Comparison of ENCODE assay signal across 9 cellular contexts in the genomic region with DNA sequence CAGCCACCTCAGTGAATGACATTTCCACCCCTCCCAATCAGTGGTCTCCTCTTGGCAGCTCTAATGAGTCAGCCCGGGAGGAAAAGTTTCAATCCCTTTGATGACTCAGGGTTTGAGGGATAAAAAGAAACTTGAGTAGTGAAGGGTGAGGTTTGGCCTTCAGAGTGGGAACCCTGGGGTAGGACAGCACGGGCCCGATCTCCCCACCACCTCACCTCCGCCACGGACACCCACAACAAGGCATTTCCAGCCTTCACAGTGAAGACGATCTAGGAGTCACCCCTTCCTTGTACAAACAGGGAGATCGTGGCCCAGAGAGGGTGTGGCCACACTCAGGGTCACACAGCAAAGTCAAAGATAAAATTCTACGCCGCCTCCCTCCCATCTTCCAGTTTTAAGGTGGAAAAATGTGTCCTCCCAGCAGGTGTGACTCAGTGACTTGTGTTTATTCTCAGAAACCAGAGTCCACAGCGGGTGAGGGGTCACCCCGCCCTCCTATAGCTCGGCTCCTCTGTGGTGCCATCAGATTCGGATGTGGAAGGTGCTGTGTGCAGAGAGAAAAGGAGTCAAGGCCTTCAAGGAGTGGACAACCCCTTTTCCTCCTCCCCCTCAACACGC. TPM values are rescaled to one million over a fixed set of nuclear protein-coding genes. Genes with fewer than 3 reads are reported as not detected.
A peak's percentile ranks its signal among the peaks of the same experiment; 100 is the strongest.
DNase-seq lines count a peak whose midpoint lies in the region; ATAC-seq and TF ChIP-seq lines count a peak whose summit lies in the region.
"Had no signal": no experiment of that assay in that cellular context is flagged by ENCODE, and none has a peak within 500 bp of the region (broad histone marks: within the 10 kb centered on the region; RNA-seq: fewer than 3 reads in every experiment).

No MANE protein-coding gene starts in this region.

- no peaks in the 10 kb centered on the region for H3K9me2 ChIP-seq in HCT116 (ENCODE audit: insufficient read depth)

- peak; percentile 95 for DNase-seq in HCT116 (ENCODE audit: low read depth, low spot score)
- DNase-seq in SJSA1 (ENCODE audit: low read depth in 1 of 2, low spot score in 2 of 2) = peak in 1 of 2 experiments; percentile 61
- DNase-seq in stimulated activated CD4-positive, alpha-beta T cell treated with anti-CD3 and anti-CD28 coated beads, Interleukin-2, amount 100 ng/mL, for 48 hours = peak; percentile 29 to 34
- DNase-seq in NK-92 treated with Interleukin-12 subunit alpha and Interleukin-12 subunit beta, amount 100 ng/mL, for 24 hours (lab: John Stamatoyannopoulos, UW) = no peak
- DNase-seq in NCI-H2227 treated with DMSO at 0.1 percent for 48 hours (lab: John Stamatoyannopoulos, UW) = no peak
- DNase-seq: KBM-7 had no signal

- H3K36me3 ChIP-seq in HCT116 (ENCODE audit: control insufficient read depth in 1 of 2, insufficient read depth in 2 of 2, low read length in 2 of 2) (0 out of 4 replicates have a peak, but pooled peaks cover 0 to 2% of the 10 kb centered on the region in 2 experiments), SJSA1 (no peaks in the 10 kb centered on the region)

- no peak overlapping the region for H2AFZ ChIP-seq in HCT116 (ENCODE audit: low read depth, low read length, poor library complexity, severe bottlenecking)

- intact Hi-C loops in HCT116 (cut with micrococcal nuclease) = loop anchor here (2.0 kb wide), 1 partner anchor 50 kb away; a partner anchor contains a TSS
- intact Hi-C loops in dendritic cell treated with granulocyte-macrophage colony-stimulating factor and Interleukin-4, amounts not matched to agents 40 ng/mL and 50 ng/mL, for 4 days (cut with micrococcal nuclease) = no loop called here

- RAD21 ChIA-PET in HCT116 (lab: Charles Lee; ENCODE audit: low non-redundant PET in 1 of 2, low total read pairs in 2 of 2, uncharacterized antibody in 2 of 2, unreplicated experiment in 2 of 2) = interaction anchor here in 1 of 2 experiments (0.9 kb wide), 1 partner anchor 17 kb away, joined by 7 read pairs; a partner anchor contains a TSS

- H3K4me3 ChIP-seq in HCT116 (replicated peaks in 1 of 2; ENCODE audit: low read depth in 1 of 2, low read length in 2 of 2) (peak overlapping the region; percentile 16 to 44), SJSA1 (no peak overlapping the region)

- no peaks in the 10 kb centered on the region for H3K79me2 ChIP-seq in HCT116 (ENCODE audit: insufficient read depth, low read length)

- peak overlapping the region; percentile 20 for H3K27ac Mint-ChIP-seq in dendritic cell treated with granulocyte-macrophage colony-stimulating factor and Interleukin-4, amounts not matched to agents 40 ng/mL and 50 ng/mL, for 4 days

- no peak; the same call in 1 of the 2 replicates for TF ChIP-seq RAD21 in HCT116 (IDR thresholded peaks at IDR 0.05; ENCODE audit: low read depth)

- peaks cover 49% of the 10 kb centered on the region for H3K4me1 Mint-ChIP-seq in dendritic cell treated with granulocyte-macrophage colony-stimulating factor and Interleukin-4, amounts not matched to agents 40 ng/mL and 50 ng/mL, for 4 days (ENCODE audit: low read depth)

- H3K4me1 ChIP-seq in HCT116 (ENCODE audit: control insufficient read depth in 1 of 2, insufficient read depth in 2 of 2, low read length in 2 of 2) (peaks cover 45 to 59% of the 10 kb centered on the region in 2 experiments), SJSA1 (replicated peaks) (peaks cover 17% of the 10 kb centered on the region)

- H3K9me3 ChIP-seq in HCT116 (ENCODE audit: control insufficient read depth in 1 of 2, insufficient read depth in 1 of 2, low read depth in 1 of 2, low read length in 2 of 2) = no peaks in the 10 kb centered on the region
- H3K9me3 ChIP-seq in SJSA1 (replicated peaks) = no peaks in the 10 kb centered on the region

- CTCF ChIA-PET in HCT116 (lab: Charles Lee) = interaction anchor here (1.2 to 1.8 kb wide), 2 partner anchors 21 to 50 kb away, joined by 3 to 7 read pairs; no protein-coding TSS in a partner anchor

- H3K9me3 Mint-ChIP-seq in dendritic cell treated with granulocyte-macrophage colony-stimulating factor and Interleukin-4, amounts not matched to agents 40 ng/mL and 50 ng/mL, for 4 days = no peaks in the 10 kb centered on the region

- no peak overlapping the region for H3K4me3 Mint-ChIP-seq in dendritic cell treated with granulocyte-macrophage colony-stimulating factor and Interleukin-4, amounts not matched to agents 40 ng/mL and 50 ng/mL, for 4 days

- no peaks in the 10 kb centered on the region for H3K27me3 Mint-ChIP-seq in dendritic cell treated with granulocyte-macrophage colony-stimulating factor and Interleukin-4, amounts not matched to agents 40 ng/mL and 50 ng/mL, for 4 days

- peaks cover 21% of the 10 kb centered on the region for H3K36me3 Mint-ChIP-seq in dendritic cell treated with granulocyte-macrophage colony-stimulating factor and Interleukin-4, amounts not matched to agents 40 ng/mL and 50 ng/mL, for 4 days (ENCODE audit: low read depth)

- ATAC-seq in HCT116 (peak; percentile 79), GM21390 (IDR thresholded peaks at IDR 0.05; ENCODE audit: unreplicated experiment) (no peak)

- TF ChIP-seq POLR2A in HCT116 (IDR thresholded peaks at IDR 0.05; ENCODE audit: borderline replicate concordance, extremely low read depth, insufficient read depth, insufficient read length) = no peak

- POLR2A ChIA-PET in HCT116 (lab: Charles Lee) = interaction anchor here (0.7 to 1.6 kb wide), 10 partner anchors 13 to 1036 kb away, joined by 3 to 9 read pairs (median 3); a partner anchor contains a TSS

- peak overlapping the region; percentile 74 for H3K4me2 ChIP-seq in HCT116 (ENCODE audit: low read length)

- H3K27ac ChIP-seq in HCT116 (ENCODE audit: low read depth, low read length) (peak overlapping the region; percentile 79), SJSA1 (peak overlapping the region; percentile 30; the same call in 1 of the 2 replicates)

- no TSS peak for BruUV-seq in HCT116 (replicated peaks; lab: Mats Ljungman, UMichigan)

- H3K27me3 ChIP-seq in HCT116 (ENCODE audit: insufficient read depth, low read length) (no peaks in the 10 kb centered on the region), SJSA1 (replicated peaks) (no peaks in the 10 kb centered on the region)

- no peaks in the 10 kb centered on the region for H4K20me1 ChIP-seq in HCT116 (ENCODE audit: insufficient read depth)

- H3K9ac ChIP-seq in HCT116 (ENCODE audit: low read length) = peak overlapping the region; percentile 50

- no peak for TF ChIP-seq CTCF in HCT116 (IDR thresholded peaks at IDR 0.05 in 2 of 3, conservative IDR thresholded peaks at IDR 0.05 in 1 of 3; ENCODE audit: borderline replicate concordance in 1 of 3, insufficient read depth in 1 of 3, low read depth in 2 of 3, low read length in 2 of 3)

TF ChIP-seq in HCT116, 20 proteins besides CTCF, POLR2A, EP300 and RAD21 (continues in another document):
- TF ChIP-seq, protein P1, sequence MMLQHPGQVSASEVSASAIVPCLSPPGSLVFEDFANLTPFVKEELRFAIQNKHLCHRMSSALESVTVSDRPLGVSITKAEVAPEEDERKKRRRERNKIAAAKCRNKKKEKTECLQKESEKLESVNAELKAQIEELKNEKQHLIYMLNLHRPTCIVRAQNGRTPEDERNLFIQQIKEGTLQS (IDR thresholded peaks at IDR 0.05) = no peak
- TF ChIP-seq SRF (IDR thresholded peaks at IDR 0.05; ENCODE audit: low read depth) = peak; percentile 66; the same call in 1 of the 2 replicates
- no peak for TF ChIP-seq EZH2phosphoT487 (IDR thresholded peaks at IDR 0.05; ENCODE audit: borderline replicate concordance)
- no peak for TF ChIP-seq ZNF274 (IDR thresholded peaks at IDR 0.05; ENCODE audit: low read depth, low read length)
- TF ChIP-seq CEBPB (IDR thresholded peaks at IDR 0.05; ENCODE audit: low read depth) = no peak
- no peak for TF ChIP-seq ZFX (IDR thresholded peaks at IDR 0.05)
- TF ChIP-seq, protein P2, sequence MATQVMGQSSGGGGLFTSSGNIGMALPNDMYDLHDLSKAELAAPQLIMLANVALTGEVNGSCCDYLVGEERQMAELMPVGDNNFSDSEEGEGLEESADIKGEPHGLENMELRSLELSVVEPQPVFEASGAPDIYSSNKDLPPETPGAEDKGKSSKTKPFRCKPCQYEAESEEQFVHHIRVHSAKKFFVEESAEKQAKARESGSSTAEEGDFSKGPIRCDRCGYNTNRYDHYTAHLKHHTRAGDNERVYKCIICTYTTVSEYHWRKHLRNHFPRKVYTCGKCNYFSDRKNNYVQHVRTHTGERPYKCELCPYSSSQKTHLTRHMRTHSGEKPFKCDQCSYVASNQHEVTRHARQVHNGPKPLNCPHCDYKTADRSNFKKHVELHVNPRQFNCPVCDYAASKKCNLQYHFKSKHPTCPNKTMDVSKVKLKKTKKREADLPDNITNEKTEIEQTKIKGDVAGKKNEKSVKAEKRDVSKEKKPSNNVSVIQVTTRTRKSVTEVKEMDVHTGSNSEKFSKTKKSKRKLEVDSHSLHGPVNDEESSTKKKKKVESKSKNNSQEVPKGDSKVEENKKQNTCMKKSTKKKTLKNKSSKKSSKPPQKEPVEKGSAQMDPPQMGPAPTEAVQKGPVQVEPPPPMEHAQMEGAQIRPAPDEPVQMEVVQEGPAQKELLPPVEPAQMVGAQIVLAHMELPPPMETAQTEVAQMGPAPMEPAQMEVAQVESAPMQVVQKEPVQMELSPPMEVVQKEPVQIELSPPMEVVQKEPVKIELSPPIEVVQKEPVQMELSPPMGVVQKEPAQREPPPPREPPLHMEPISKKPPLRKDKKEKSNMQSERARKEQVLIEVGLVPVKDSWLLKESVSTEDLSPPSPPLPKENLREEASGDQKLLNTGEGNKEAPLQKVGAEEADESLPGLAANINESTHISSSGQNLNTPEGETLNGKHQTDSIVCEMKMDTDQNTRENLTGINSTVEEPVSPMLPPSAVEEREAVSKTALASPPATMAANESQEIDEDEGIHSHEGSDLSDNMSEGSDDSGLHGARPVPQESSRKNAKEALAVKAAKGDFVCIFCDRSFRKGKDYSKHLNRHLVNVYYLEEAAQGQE (IDR thresholded peaks at IDR 0.05; ENCODE audit: low read depth) = no peak
- TF ChIP-seq SP1 (IDR thresholded peaks at IDR 0.05; ENCODE audit: low read depth) = peak; percentile 90
- TF ChIP-seq YY1 (IDR thresholded peaks at IDR 0.05; ENCODE audit: extremely low read depth, insufficient replicate concordance, low read depth, low read length) = no peak
- peak; percentile 96 for TF ChIP-seq JUND (IDR thresholded peaks at IDR 0.05)

RNA-seq across cellular contexts. Expression of a gene that starts 12.3 kb away (rescaled TPM):
- not detected for total RNA-seq in HCT116 (2021; ENCODE audit: unreplicated experiment)
- polyA plus RNA-seq in HCT116 (2012) = 0.13 and 0.76 TPM in 2 replicates
- not detected in 2 replicates for total RNA-seq in SJSA1 (2014; rRNA removed; shearing (Covaris generic))
- total RNA-seq: T-helper 2 cell treated with Interferon-gamma antibody and Interleukin-4, amounts not matched to agents 100 ng/mL and 5 ng/mL, for 36 hours had no signal

RNA-seq across cellular contexts. Expression of a gene that starts 17.6 kb away (rescaled TPM):
- 21.4 TPM for total RNA-seq in HCT116 (2021; ENCODE audit: unreplicated experiment)
- 25.0 and 30.2 TPM in 2 replicates for polyA plus RNA-seq in HCT116 (2012)
- total RNA-seq in SJSA1 (2014; rRNA removed; shearing (Covaris generic)) = not detected in 2 replicates

RNA-seq across cellular contexts. Expression of a gene that starts 24.2 kb away (rescaled TPM):
- total RNA-seq in HCT116 (2021; ENCODE audit: unreplicated experiment) = 61.3 TPM
- 50.8 and 61.3 TPM in 2 replicates for polyA plus RNA-seq in HCT116 (2012)
- total RNA-seq in SJSA1 (2014; rRNA removed; shearing (Covaris generic)) = 133 and 162 TPM in 2 replicates

RNA-seq across cellular contexts. Expression of a gene that starts 36.7 kb away (rescaled TPM):
- 50.0 TPM for total RNA-seq in HCT116 (2021; ENCODE audit: unreplicated experiment)
- polyA plus RNA-seq in HCT116 (2012) = 50.7 and 52.9 TPM in 2 replicates
- total RNA-seq in SJSA1 (2014; rRNA removed; shearing (Covaris generic)) = 65.6 and 103 TPM in 2 replicates

RNA-seq across cellular contexts. Expression of a gene that starts 49.4 kb away (rescaled TPM):
- total RNA-seq in HCT116 (2021; ENCODE audit: unreplicated experiment) = 116 TPM
- polyA plus RNA-seq in HCT116 (2012) = 100 and 111 TPM in 2 replicates
- total RNA-seq in SJSA1 (2014; rRNA removed; shearing (Covaris generic)) = 44.8 and 69.5 TPM in 2 replicates

Comparison
In these comparisons a context has a peak if more than half of its experiments do, and no peak if none do; other contexts are left out.
1. DNase-seq: peak in HCT116 (single experiment) and stimulated activated CD4-positive, alpha-beta T cell treated with anti-CD3 and anti-CD28 coated beads, Interleukin-2, amount 100 ng/mL, for 48 hours (2 of 2); none in NK-92 treated with Interleukin-12 subunit alpha and Interleukin-12 subunit beta, amount 100 ng/mL, for 24 hours (single experiment) and NCI-H2227 treated with DMSO at 0.1 percent for 48 hours (single experiment).
2. RNA of a gene that starts 17.6 kb away (total RNA-seq): 21.4 TPM in HCT116 (single experiment); not detected in SJSA1; every median in the first group is over 10 times any median in the second.